In genomic region chr11:19889531-19889930, GRCh38 we compare ENCODE assay signal across 22 cellular contexts.
DNase-seq lines count a peak whose midpoint lies in the region; ATAC-seq and TF ChIP-seq lines count a peak whose summit lies in the region.
"Had no signal": no experiment of that assay in that cellular context is flagged by ENCODE, and none has a peak within 500 bp of the region (broad histone marks: within the 10 kb centered on the region; RNA-seq: fewer than 3 reads in every experiment).

No MANE protein-coding gene starts in this region.

- TF ChIP-seq CTCF in AG10803 (conservative IDR thresholded peaks at IDR 0.05; ENCODE audit: low read length), result no peak
- no peak for TF ChIP-seq CTCF in choroid plexus epithelial cell (conservative IDR thresholded peaks at IDR 0.05; ENCODE audit: low read depth, low read length)
- TF ChIP-seq CTCF in GM20000 (IDR thresholded peaks at IDR 0.05; ENCODE audit: extremely low read depth, missing control alignments), result no peak

- peak; percentile 54 for DNase-seq in AG10803 (ENCODE audit: low read depth)
- DNase-seq in NCI-H226, result peak; percentile 12
- DNase-seq in choroid plexus epithelial cell (ENCODE audit: low read depth), result peak; percentile 25
- DNase-seq in non-pigmented ciliary epithelial cell (ENCODE audit: low read depth), result peak; percentile 53
- DNase-seq in GM20000 (ENCODE audit: low spot score), result no peak
- DNase-seq in DMS 273 treated with DMSO at 0.1 percent for 48 hours (lab: John Stamatoyannopoulos, UW), result no peak
- no peak for DNase-seq in NOMO-1 treated with DMSO at 0.1 percent for 48 hours (lab: John Stamatoyannopoulos, UW; ENCODE audit: unreplicated experiment)
- DNase-seq: activated CD4-positive, alpha-beta T cell treated with anti-CD3 and anti-CD28 coated beads for 4 hours; activated naive CD4-positive, alpha-beta T cell treated with anti-CD3 and anti-CD28 coated beads, Interleukin-2, amount 50 U/mL, for 16 hours; activated T-cell treated with anti-CD3 and anti-CD28 coated beads, Interleukin-2, amount 50 U/mL, for 72 hours; anterior cingulate cortex; colonic mucosa; effector memory CD8-positive, alpha-beta T cell; GDM1; left cardiac atrium; NCI-H1694; NCI-H748 treated with DMSO at 0.1 percent for 48 hours; SHP77 had no signal

- H3K4me3 ChIP-seq in AG10803 (ENCODE audit: low read length) (no peak overlapping the region), choroid plexus epithelial cell (ENCODE audit: low read depth, low read length) (no peak overlapping the region)
- H3K4me3 ChIP-seq: colonic mucosa had no signal

- no peak for ATAC-seq in GM19324 (IDR thresholded peaks at IDR 0.05; ENCODE audit: low FRiP score, unreplicated experiment)
- ATAC-seq: activated T-cell treated with anti-CD3 and anti-CD28 coated beads, Interleukin-2, amount 50 U/mL, for 72 hours; effector memory CD8-positive, alpha-beta T cell; esophagus mucosa; natural killer cell treated with Interleukin-12 subunit alpha and Interleukin-12 subunit beta and Interleukin-15 and Interleukin-18, amount 100 ng/mL, for 72 hours; sciatic nerve had no signal

Comparison
In these comparisons a context has a peak if more than half of its experiments do, and no peak if none do; other contexts are left out.
1. DNase-seq: peak in AG10803 (single experiment), NCI-H226 (single experiment), choroid plexus epithelial cell (single experiment) and non-pigmented ciliary epithelial cell (single experiment); none in GM20000 (single experiment), DMS 273 treated with DMSO at 0.1 percent for 48 hours (single experiment) and NOMO-1 treated with DMSO at 0.1 percent for 48 hours (single experiment).